ENCODE assay signal across 11 cellular contexts in the genomic region with DNA sequence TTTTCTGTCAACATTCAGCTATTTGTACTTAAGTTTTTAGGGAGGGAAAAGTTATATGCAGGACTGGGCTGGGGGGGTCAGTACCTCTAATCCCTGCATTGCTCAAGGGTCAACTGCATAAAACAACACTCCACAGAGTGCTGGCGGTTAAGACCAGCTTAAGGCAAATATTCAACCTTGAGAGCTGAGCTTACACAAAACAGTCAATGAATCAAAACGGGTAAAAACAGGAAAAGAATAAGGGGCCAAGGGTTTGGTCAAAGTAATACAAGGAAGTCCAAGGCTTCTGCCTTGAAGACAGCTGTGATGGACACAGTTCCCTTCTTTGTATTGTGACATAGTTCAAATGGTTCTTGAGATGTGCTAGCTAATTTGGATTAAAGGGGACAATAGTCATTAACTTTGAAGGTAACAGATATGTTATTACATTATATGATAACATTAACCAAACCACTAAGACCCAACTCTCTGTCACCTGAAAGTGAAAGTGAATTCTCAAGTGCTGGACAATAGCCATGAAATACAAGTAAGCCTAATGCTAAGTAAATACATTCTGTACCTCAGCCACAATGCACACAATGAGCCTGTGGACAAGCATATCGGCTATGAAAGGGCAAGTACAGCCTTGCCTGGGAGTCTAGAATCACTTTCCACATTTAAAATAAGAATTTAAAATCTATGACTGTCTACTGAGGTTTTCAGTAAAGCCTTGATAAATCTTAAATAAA.
DNase-seq lines count a peak whose midpoint lies in the region; ATAC-seq and TF ChIP-seq lines count a peak whose summit lies in the region.
"Had no signal": no experiment of that assay in that cellular context is flagged by ENCODE, and none has a peak within 500 bp of the region (broad histone marks: within the 10 kb centered on the region; RNA-seq: fewer than 3 reads in every experiment).

No MANE protein-coding gene starts in this region.

- no peak overlapping the region for H2AFZ ChIP-seq in ACC112 (ENCODE audit: low read length, unreplicated experiment)
- no peak overlapping the region for H2AFZ ChIP-seq in hepatocyte

- H3K36me3 ChIP-seq in ACC112 (ENCODE audit: insufficient read depth, low read length) = no peaks in the 10 kb centered on the region
- H3K36me3 ChIP-seq in hepatocyte (replicated peaks; ENCODE audit: insufficient read depth, low read depth) = no peaks in the 10 kb centered on the region
- no peaks in the 10 kb centered on the region for H3K36me3 ChIP-seq in WERI-Rb-1

- H3K79me2 ChIP-seq in ACC112 (ENCODE audit: control insufficient read depth, insufficient read depth, low read length, unreplicated experiment) = no peaks in the 10 kb centered on the region
- no peaks in the 10 kb centered on the region for H3K79me2 ChIP-seq in hepatocyte

- H3K27me3 ChIP-seq in ACC112 (ENCODE audit: insufficient read depth, low read length) = no peaks in the 10 kb centered on the region
- H3K27me3 ChIP-seq in hepatocyte = no peaks in the 10 kb centered on the region
- H3K27me3 ChIP-seq in WERI-Rb-1 (ENCODE audit: insufficient read depth, low read depth, severe bottlenecking) = peaks cover 53% of the 10 kb centered on the region

- H3K4me2 ChIP-seq in hepatocyte = peak overlapping the region; percentile 39

- ATAC-seq in HG03342 (IDR thresholded peaks at IDR 0.05; ENCODE audit: unreplicated experiment) = peak; percentile 51
- ATAC-seq: WTC11 had no signal

- TF ChIP-seq CTCF in hepatocyte (IDR thresholded peaks at IDR 0.05; ENCODE audit: poor library complexity) (no peak), WERI-Rb-1 (IDR thresholded peaks at IDR 0.05; ENCODE audit: low read depth, low read length) (no peak)

- H3K4me3 ChIP-seq in ACC112 (ENCODE audit: low read depth, low read length) (peak overlapping the region; percentile 67), hepatocyte (no peak overlapping the region), WERI-Rb-1 (ENCODE audit: low read depth, low read length) (no peak overlapping the region)

- WGBS in hepatocyte (ENCODE audit: low lambda C conversion rate, missing lambda C conversion rate) = 57% methylated on average over 3 of the region's 3 CpGs

- H3K4me1 ChIP-seq in ACC112 (ENCODE audit: control insufficient read depth, insufficient read depth, low read length, unreplicated experiment) (peaks cover 6% of the 10 kb centered on the region), hepatocyte (ENCODE audit: insufficient read depth) (no peaks in the 10 kb centered on the region)

- no peaks in the 10 kb centered on the region for H4K20me1 ChIP-seq in hepatocyte (ENCODE audit: insufficient read depth, poor library complexity, severe bottlenecking)

- peak; percentile 25 for DNase-seq in RPMI7951 (ENCODE audit: low read depth)
- DNase-seq in hepatocyte (ENCODE audit: low spot score) = no peak
- DNase-seq in NCI-H1436 (lab: John Stamatoyannopoulos, UW) = no peak
- DNase-seq in mesenteric fat pad (ENCODE audit: low spot score) = no peak
- DNase-seq in UCSD-AML1 (lab: John Stamatoyannopoulos, UW; ENCODE audit: unreplicated experiment) = no peak
- DNase-seq in WERI-Rb-1 = no peak
- DNase-seq: NCI-H187 treated with DMSO at 0.1 percent for 48 hours; stimulated activated CD8-positive, alpha-beta memory T cell treated with anti-CD3 and anti-CD28 coated beads, Interleukin-4, amount 100 ng/mL, for 48 hours had no signal

- no peaks in the 10 kb centered on the region for H3K9me2 ChIP-seq in hepatocyte (replicated peaks; ENCODE audit: insufficient read depth)

- no peaks in the 10 kb centered on the region for H3K9me3 ChIP-seq in hepatocyte (ENCODE audit: low read depth)
- H3K9me3 ChIP-seq in WERI-Rb-1 (ENCODE audit: severe bottlenecking) = peaks cover 3% of the 10 kb centered on the region

- peak overlapping the region; percentile 26; the same call in 1 of the 2 replicates for H3K27ac ChIP-seq in ACC112 (ENCODE audit: low read depth, low read length)
- H3K27ac ChIP-seq in hepatocyte = no peak overlapping the region
- H3K27ac ChIP-seq in WERI-Rb-1 = no peak overlapping the region
